Comparison of ENCODE assay signal across 8 cellular contexts in genomic region chr4:2598661-2599654, GRCh38.
DNase-seq lines count a peak whose midpoint lies in the region; ATAC-seq lines count a peak whose summit lies in the region.

No MANE protein-coding gene starts in this region.

- H3K27me3 Mint-ChIP-seq in activated CD4-positive, alpha-beta memory T cell treated with anti-CD3 and anti-CD28 coated beads for 36 hours, result no peaks in the 10 kb centered on the region
- no peaks in the 10 kb centered on the region for H3K27me3 Mint-ChIP-seq in activated CD4-positive, alpha-beta memory T cell treated with anti-CD3 and anti-CD28 coated beads, Interleukin-2, amount 10 ng/mL, durations not matched to agents 7 days and 5 days

- CTCF ChIA-PET in activated CD4-positive, alpha-beta memory T cell treated with anti-CD3 and anti-CD28 coated beads for 36 hours (lab: Charles Lee), result interaction anchor here (0.6 kb wide), 1 partner anchor 763 kb away, joined by 3 read pairs; no protein-coding TSS in a partner anchor
- CTCF ChIA-PET in activated CD4-positive, alpha-beta memory T cell treated with anti-CD3 and anti-CD28 coated beads, Interleukin-2, amount 10 ng/mL, durations not matched to agents 7 days and 5 days (lab: Charles Lee), result no interaction called here

- intact Hi-C loops in activated CD4-positive, alpha-beta memory T cell treated with anti-CD3 and anti-CD28 coated beads for 36 hours (cut with micrococcal nuclease), result no loop called here
- intact Hi-C loops in Right ventricle myocardium superior (cut with DNase I), result no loop called here

- POLR2A ChIA-PET in activated CD4-positive, alpha-beta memory T cell treated with anti-CD3 and anti-CD28 coated beads for 36 hours (lab: Charles Lee), result no interaction called here
- POLR2A ChIA-PET in activated CD4-positive, alpha-beta memory T cell treated with anti-CD3 and anti-CD28 coated beads, Interleukin-2, amount 10 ng/mL, durations not matched to agents 7 days and 5 days (lab: Charles Lee), result no interaction called here

- no peaks in the 10 kb centered on the region for H3K9me3 Mint-ChIP-seq in activated CD4-positive, alpha-beta memory T cell treated with anti-CD3 and anti-CD28 coated beads for 36 hours
- no peaks in the 10 kb centered on the region for H3K9me3 Mint-ChIP-seq in activated CD4-positive, alpha-beta memory T cell treated with anti-CD3 and anti-CD28 coated beads, Interleukin-2, amount 10 ng/mL, durations not matched to agents 7 days and 5 days

- H3K4me1 ChIP-seq in stomach smooth muscle (ENCODE audit: control insufficient read depth, insufficient read depth, low read length), result peaks cover 21% of the 10 kb centered on the region

- peak overlapping the region; percentile 24 for H3K27ac ChIP-seq in stomach smooth muscle (ENCODE audit: low read length)

- ATAC-seq in HG02884 (IDR thresholded peaks at IDR 0.05; ENCODE audit: unreplicated experiment) (peak; percentile 64), Right ventricle myocardium superior (ENCODE audit: poor library complexity) (peak; percentile 31)

- H3K9ac ChIP-seq in stomach smooth muscle (ENCODE audit: low read length in 2 of 2), result no peak overlapping the region

- peaks cover 0 to 7% of the 10 kb centered on the region in 2 donors for H3K36me3 ChIP-seq in stomach smooth muscle (ENCODE audit: control insufficient read depth in 2 of 2, insufficient read depth in 2 of 2, low read length in 2 of 2)

- peaks cover 9% of the 10 kb centered on the region for H3K36me3 Mint-ChIP-seq in activated CD4-positive, alpha-beta memory T cell treated with anti-CD3 and anti-CD28 coated beads for 36 hours
- H3K36me3 Mint-ChIP-seq in activated CD4-positive, alpha-beta memory T cell treated with anti-CD3 and anti-CD28 coated beads, Interleukin-2, amount 10 ng/mL, durations not matched to agents 7 days and 5 days (ENCODE audit: low read depth), result peaks cover 22% of the 10 kb centered on the region

- peaks cover 48% of the 10 kb centered on the region for H3K4me1 Mint-ChIP-seq in activated CD4-positive, alpha-beta memory T cell treated with anti-CD3 and anti-CD28 coated beads for 36 hours (ENCODE audit: low read depth)
- H3K4me1 Mint-ChIP-seq in activated CD4-positive, alpha-beta memory T cell treated with anti-CD3 and anti-CD28 coated beads, Interleukin-2, amount 10 ng/mL, durations not matched to agents 7 days and 5 days, result peaks cover 27% of the 10 kb centered on the region

- H3K4me3 ChIP-seq in stomach smooth muscle (ENCODE audit: low read length in 2 of 2), result peak overlapping the region in 1 of 2 donors; percentile 34

- H3K9me3 ChIP-seq in stomach smooth muscle (ENCODE audit: control insufficient read depth in 2 of 2, low read length in 2 of 2), result no peaks in the 10 kb centered on the region

- peak overlapping the region; percentile 60 for H3K27ac Mint-ChIP-seq in activated CD4-positive, alpha-beta memory T cell treated with anti-CD3 and anti-CD28 coated beads for 36 hours
- no peak overlapping the region for H3K27ac Mint-ChIP-seq in activated CD4-positive, alpha-beta memory T cell treated with anti-CD3 and anti-CD28 coated beads, Interleukin-2, amount 10 ng/mL, durations not matched to agents 7 days and 5 days

- no peaks in the 10 kb centered on the region for H3K27me3 ChIP-seq in stomach smooth muscle (ENCODE audit: control insufficient read depth in 1 of 2, insufficient read depth in 2 of 2, low read length in 2 of 2)

- no peak for DNase-seq in activated CD4-positive, alpha-beta memory T cell treated with anti-CD3 and anti-CD28 coated beads for 36 hours
- DNase-seq in activated CD4-positive, alpha-beta memory T cell treated with anti-CD3 and anti-CD28 coated beads, Interleukin-2, amount 10 ng/mL, durations not matched to agents 7 days and 5 days, result no peak
- DNase-seq in RPMI8226 (peak; percentile 73), Right ventricle myocardium superior (no peak), NCI-H345 (lab: John Stamatoyannopoulos, UW) (no peak)
- DNase-seq in activated CD4-positive, alpha-beta T cell treated with anti-CD3 and anti-CD28 coated beads, Interleukin-2, amount 50 U/mL, for 4 hours, result no peak

- H3K4me3 Mint-ChIP-seq in activated CD4-positive, alpha-beta memory T cell treated with anti-CD3 and anti-CD28 coated beads for 36 hours, result no peak overlapping the region
- no peak overlapping the region for H3K4me3 Mint-ChIP-seq in activated CD4-positive, alpha-beta memory T cell treated with anti-CD3 and anti-CD28 coated beads, Interleukin-2, amount 10 ng/mL, durations not matched to agents 7 days and 5 days
